15 cellular contexts compared by ENCODE assay signal in genomic region chr12:62332598-62332997, GRCh38.
DNase-seq lines count a peak whose midpoint lies in the region; ATAC-seq and TF ChIP-seq lines count a peak whose summit lies in the region.
"Had no signal": no experiment of that assay in that cellular context is flagged by ENCODE, and none has a peak within 500 bp of the region (broad histone marks: within the 10 kb centered on the region; RNA-seq: fewer than 3 reads in every experiment).

No MANE protein-coding gene starts in this region.

- H3K4me3 Mint-ChIP-seq in naive thymus-derived CD4-positive, alpha-beta T cell = no peak overlapping the region
- H3K4me3 Mint-ChIP-seq: effector memory CD8-positive, alpha-beta T cell; memory B cell had no signal

- H3K4me1 ChIP-seq in heart left ventricle (peaks cover 0 to 31% (median 0%) of the 10 kb centered on the region in 12 donors), adipocyte (ENCODE audit: control insufficient read depth, insufficient read depth, low read length) (peaks cover 11% of the 10 kb centered on the region), ovary (ENCODE audit: insufficient read depth) (no peaks in the 10 kb centered on the region)
- H3K4me1 ChIP-seq in naive thymus-derived CD4-positive, alpha-beta T cell (ENCODE audit: control insufficient read depth in 2 of 2, insufficient read depth in 2 of 2, low read length in 2 of 2) = no peaks in the 10 kb centered on the region

- H3K9me3 ChIP-seq in heart left ventricle (peaks cover 0 to 5% (median 0%) of the 10 kb centered on the region in 12 donors), adipocyte (ENCODE audit: control insufficient read depth, low read length) (no peaks in the 10 kb centered on the region), ovary (no peaks in the 10 kb centered on the region)
- no peaks in the 10 kb centered on the region for H3K9me3 ChIP-seq in naive thymus-derived CD4-positive, alpha-beta T cell (ENCODE audit: control insufficient read depth in 2 of 3, low read length in 3 of 3)

- peaks cover 0 to 40% (median 3%) of the 10 kb centered on the region in 9 donors for H3K36me3 ChIP-seq in heart left ventricle
- peaks cover 6% of the 10 kb centered on the region for H3K36me3 ChIP-seq in adipocyte (ENCODE audit: control insufficient read depth, insufficient read depth, low read length, severe bottlenecking)
- no peaks in the 10 kb centered on the region for H3K36me3 ChIP-seq in ovary
- peaks cover 0 to 9% (median 4%) of the 10 kb centered on the region in 3 experiments for H3K36me3 ChIP-seq in naive thymus-derived CD4-positive, alpha-beta T cell (ENCODE audit: control insufficient read depth in 2 of 3, insufficient read depth in 3 of 3, low read length in 3 of 3)

- no peak overlapping the region for H3K9ac ChIP-seq in adipocyte (ENCODE audit: low read length)
- H3K9ac ChIP-seq: KMS-11 had no signal

- TF ChIP-seq EP300 in ovary (IDR thresholded peaks at IDR 0.05) = no peak

- 38 to 42% (median 41%) methylated on average over 1 of the region's 1 CpG for WGBS in heart left ventricle, 4 donors
- WGBS in ovary, 3 donors = 60 to 79% (median 69%) methylated on average over 1 of the region's 1 CpG

- H3K36me3 Mint-ChIP-seq in naive thymus-derived CD4-positive, alpha-beta T cell = peaks cover 12 to 69% (median 46%) of the 10 kb centered on the region in 5 donors

- peaks cover 18 to 68% (median 44%) of the 10 kb centered on the region in 7 donors for H3K4me1 Mint-ChIP-seq in naive thymus-derived CD4-positive, alpha-beta T cell

- TF ChIP-seq POLR2A in heart left ventricle (IDR thresholded peaks at IDR 0.05) = no peak
- TF ChIP-seq POLR2A in ovary (IDR thresholded peaks at IDR 0.05) = no peak

- peak; percentile 52 to 83 (median 73) for ATAC-seq in heart left ventricle
- ATAC-seq in naive thymus-derived CD4-positive, alpha-beta T cell = no peak
- ATAC-seq: effector memory CD8-positive, alpha-beta T cell had no signal

- DNase-seq in heart left ventricle (no peak), cardiac septum (ENCODE audit: low spot score) (no peak), adipocyte (ENCODE audit: low read depth) (peak; percentile 54), foreskin fibroblast (peak; percentile 58 to 73), stromal cell of bone marrow (ENCODE audit: low read depth) (peak; percentile 81), ovary (no peak)
- DNase-seq in naive thymus-derived CD4-positive, alpha-beta T cell = no peak
- no peak for DNase-seq in activated CD4-positive, alpha-beta T cell treated with anti-CD3 and anti-CD28 coated beads for 1 hour
- DNase-seq: amygdala; effector memory CD8-positive, alpha-beta T cell; NCI-H1930; NCI-H774; SIG-M5 had no signal

- TF ChIP-seq CTCF in heart left ventricle (IDR thresholded peaks at IDR 0.05) (no peak), foreskin fibroblast (IDR thresholded peaks at IDR 0.05; ENCODE audit: low read depth, low read length) (no peak), ovary (IDR thresholded peaks at IDR 0.05) (no peak)

- CTCF ChIA-PET in naive thymus-derived CD4-positive, alpha-beta T cell (lab: Charles Lee) = no interaction called here

- H3K4me3 ChIP-seq in heart left ventricle (no peak overlapping the region), adipocyte (ENCODE audit: low read length) (no peak overlapping the region), foreskin fibroblast (ENCODE audit: low read depth in 1 of 2, low read length in 2 of 2) (no peak overlapping the region), ovary (no peak overlapping the region)
- no peak overlapping the region for H3K4me3 ChIP-seq in naive thymus-derived CD4-positive, alpha-beta T cell (ENCODE audit: low read length)

- peak overlapping the region in 4 of 9 donors; percentile 9 to 66 (median 36) for H3K27ac Mint-ChIP-seq in naive thymus-derived CD4-positive, alpha-beta T cell
- H3K27ac Mint-ChIP-seq: effector memory CD8-positive, alpha-beta T cell; memory B cell had no signal

- H3K27me3 ChIP-seq in heart left ventricle (no peaks in the 10 kb centered on the region), adipocyte (replicated peaks; ENCODE audit: control insufficient read depth, insufficient read depth, low read length) (no peaks in the 10 kb centered on the region), ovary (no peaks in the 10 kb centered on the region)
- no peaks in the 10 kb centered on the region for H3K27me3 ChIP-seq in naive thymus-derived CD4-positive, alpha-beta T cell (ENCODE audit: control insufficient read depth in 2 of 2, insufficient read depth in 2 of 2, low read length in 2 of 2)

- peaks cover 0 to 8% (median 4%) of the 10 kb centered on the region in 11 donors for H3K9me3 Mint-ChIP-seq in naive thymus-derived CD4-positive, alpha-beta T cell
- H3K9me3 Mint-ChIP-seq: effector memory CD8-positive, alpha-beta T cell had no signal

- H3K27me3 Mint-ChIP-seq in naive thymus-derived CD4-positive, alpha-beta T cell = no peaks in the 10 kb centered on the region
- H3K27me3 Mint-ChIP-seq: effector memory CD8-positive, alpha-beta T cell; memory B cell had no signal

- POLR2A ChIA-PET in naive thymus-derived CD4-positive, alpha-beta T cell (lab: Charles Lee) = no interaction called here

- intact Hi-C loops in heart left ventricle (cut with DNase I) (no loop called here), cardiac septum (cut with DNase I) (no loop called here), ovary (cut with DNase I) (no loop called here)
- intact Hi-C loops in naive thymus-derived CD4-positive, alpha-beta T cell (cut with micrococcal nuclease) = no loop called here

- H3K27ac ChIP-seq in heart left ventricle (peak overlapping the region in 7 of 12 donors; percentile 3 to 59 (median 37)), ovary (no peak overlapping the region)
- H3K27ac ChIP-seq in naive thymus-derived CD4-positive, alpha-beta T cell (ENCODE audit: low read depth, low read length) = no peak overlapping the region
- H3K27ac ChIP-seq: KMS-11 had no signal

Comparison
In these comparisons a context has a peak if more than half of its experiments do, and no peak if none do; other contexts are left out.
1. DNase-seq: peak in adipocyte (single experiment), foreskin fibroblast (2 of 2) and stromal cell of bone marrow (single experiment); none in heart left ventricle (0 of 5), cardiac septum (single experiment), ovary (0 of 5), naive thymus-derived CD4-positive, alpha-beta T cell (0 of 9) and activated CD4-positive, alpha-beta T cell treated with anti-CD3 and anti-CD28 coated beads for 1 hour (single experiment).
2. H3K27ac ChIP-seq: peak in heart left ventricle (7 of 12); none in ovary (0 of 2) and naive thymus-derived CD4-positive, alpha-beta T cell (single experiment).